ENCODE assay signal across 8 cellular contexts in genomic region chr11:76152086-76152658, GRCh38. TPM values are rescaled to one million over a fixed set of nuclear protein-coding genes. Genes with fewer than 3 reads are reported as not detected.
DNase-seq lines count a peak whose midpoint lies in the region; ATAC-seq and TF ChIP-seq lines count a peak whose summit lies in the region.

No MANE protein-coding gene starts in this region.

- H3K36me3 Mint-ChIP-seq in activated naive CD4-positive, alpha-beta T cell treated with anti-CD3 and anti-CD28 coated beads, Interleukin-2, amount 50 U/mL, for 24 hours, result no peaks in the 10 kb centered on the region
- no peaks in the 10 kb centered on the region for H3K36me3 Mint-ChIP-seq in type B pancreatic cell

- no peaks in the 10 kb centered on the region for H3K27me3 ChIP-seq in SJSA1 (replicated peaks)

- TF ChIP-seq CTCF in type B pancreatic cell (conservative IDR thresholded peaks at IDR 0.05), result peak; percentile 94

- H3K4me3 Mint-ChIP-seq in activated naive CD4-positive, alpha-beta T cell treated with anti-CD3 and anti-CD28 coated beads, Interleukin-2, amount 50 U/mL, for 24 hours, result peak overlapping the region; percentile 84
- H3K4me3 Mint-ChIP-seq in type B pancreatic cell, result peak overlapping the region; percentile 71

- no peak overlapping the region for H3K4me3 ChIP-seq in SJSA1

- intact Hi-C loops in cardiac septum (cut with DNase I), result loop anchor here (1.0 to 10.0 kb wide), 2 partner anchors 256 to 347 kb away; no protein-coding TSS in a partner anchor
- intact Hi-C loops in posterior cingulate gyrus (cut with DNase I), result loop anchor here (1.0 to 2.0 kb wide), 2 partner anchors 255 to 349 kb away; no protein-coding TSS in a partner anchor

- no peaks in the 10 kb centered on the region for H3K9me3 Mint-ChIP-seq in activated naive CD4-positive, alpha-beta T cell treated with anti-CD3 and anti-CD28 coated beads, Interleukin-2, amount 50 U/mL, for 24 hours
- no peaks in the 10 kb centered on the region for H3K9me3 Mint-ChIP-seq in type B pancreatic cell

- H3K36me3 ChIP-seq in SJSA1, result no peaks in the 10 kb centered on the region

- ATAC-seq in GM18868 (IDR thresholded peaks at IDR 0.05; ENCODE audit: unreplicated experiment), result peak; percentile 71
- peak; percentile 77 for ATAC-seq in HG03354 (IDR thresholded peaks at IDR 0.05; ENCODE audit: poor library complexity, severe bottlenecking, unreplicated experiment)

- H3K4me1 Mint-ChIP-seq in activated naive CD4-positive, alpha-beta T cell treated with anti-CD3 and anti-CD28 coated beads, Interleukin-2, amount 50 U/mL, for 24 hours, result peaks cover 18% of the 10 kb centered on the region
- peaks cover 46% of the 10 kb centered on the region for H3K4me1 Mint-ChIP-seq in type B pancreatic cell (ENCODE audit: unreplicated experiment)

- H3K27ac Mint-ChIP-seq in activated naive CD4-positive, alpha-beta T cell treated with anti-CD3 and anti-CD28 coated beads, Interleukin-2, amount 50 U/mL, for 24 hours, result peak overlapping the region; percentile 59
- H3K27ac Mint-ChIP-seq in type B pancreatic cell, result peak overlapping the region; percentile 65

- H3K4me1 ChIP-seq in SJSA1 (replicated peaks), result no peaks in the 10 kb centered on the region; the same call in 1 of the 2 replicates

- no peaks in the 10 kb centered on the region for H3K9me3 ChIP-seq in SJSA1 (replicated peaks)

- H3K27me3 Mint-ChIP-seq in activated naive CD4-positive, alpha-beta T cell treated with anti-CD3 and anti-CD28 coated beads, Interleukin-2, amount 50 U/mL, for 24 hours, result peaks cover 6% of the 10 kb centered on the region
- peaks cover 21% of the 10 kb centered on the region for H3K27me3 Mint-ChIP-seq in type B pancreatic cell

- H3K27ac ChIP-seq in SJSA1, result no peak overlapping the region

- peak; percentile 70 for DNase-seq in A172 (ENCODE audit: low spot score)
- peak; percentile 20 to 62 for DNase-seq in SJSA1 (ENCODE audit: low read depth in 1 of 2, low spot score in 2 of 2)
- peak; percentile 92 for DNase-seq in cardiac septum (ENCODE audit: low spot score)
- DNase-seq in posterior cingulate gyrus, result peak; percentile 65 to 97 (median 87)
- peak; percentile 85 for DNase-seq in type B pancreatic cell (ENCODE audit: extremely low spot score, unreplicated experiment)

RNA-seq across cellular contexts. Expression of gene WNT11, which starts 54.1 kb away (rescaled TPM):
- 0.98 and 2.6 TPM in 2 replicates for total RNA-seq in A172 (2014; rRNA removed; shearing (Covaris generic))
- not detected in 2 replicates for total RNA-seq in SJSA1 (2014; rRNA removed; shearing (Covaris generic))
- total RNA-seq in cardiac septum, result 9.2 TPM
- 18.2 and 25.9 TPM in 2 replicates for total RNA-seq in type B pancreatic cell (ENCODE audit: low replicate concordance)

Comparison
In these comparisons a context has a peak if more than half of its experiments do, and no peak if none do; other contexts are left out.
1. DNase-seq: peak in every context shown above with its lines; median percentile 92 in cardiac septum; 87 in posterior cingulate gyrus; 85 in type B pancreatic cell; 70 in A172; 41 in SJSA1.